In genomic region chr17:81863833-81864768, GRCh38 we compare ENCODE assay signal across 1 cellular context.
TF ChIP-seq lines count a peak whose summit lies in the region.

No MANE protein-coding gene starts in this region.

TF ChIP-seq in WTC11, 78 proteins besides CTCF, POLR2A, EP300 and RAD21 (continued from another document):
- no peak for TF ChIP-seq PRDM15 (CRISPR knock-in tag; IDR thresholded peaks at IDR 0.05)
- TF ChIP-seq SP1 (CRISPR knock-in tag; conservative IDR thresholded peaks at IDR 0.05), result no peak
- no peak for TF ChIP-seq NR1H2 (CRISPR knock-in tag; IDR thresholded peaks at IDR 0.05)
- TF ChIP-seq SMAD4 (CRISPR knock-in tag; IDR thresholded peaks at IDR 0.05), result no peak
- TF ChIP-seq FOXP1 (CRISPR knock-in tag; IDR thresholded peaks at IDR 0.05; ENCODE audit: borderline replicate concordance), result no peak
- no peak for TF ChIP-seq FOXP4 (CRISPR knock-in tag; IDR thresholded peaks at IDR 0.05)
TF ChIP-seq in WTC11: peak in this region for 0.
